ENCODE assay signal across 1 cellular context in the genomic region with DNA sequence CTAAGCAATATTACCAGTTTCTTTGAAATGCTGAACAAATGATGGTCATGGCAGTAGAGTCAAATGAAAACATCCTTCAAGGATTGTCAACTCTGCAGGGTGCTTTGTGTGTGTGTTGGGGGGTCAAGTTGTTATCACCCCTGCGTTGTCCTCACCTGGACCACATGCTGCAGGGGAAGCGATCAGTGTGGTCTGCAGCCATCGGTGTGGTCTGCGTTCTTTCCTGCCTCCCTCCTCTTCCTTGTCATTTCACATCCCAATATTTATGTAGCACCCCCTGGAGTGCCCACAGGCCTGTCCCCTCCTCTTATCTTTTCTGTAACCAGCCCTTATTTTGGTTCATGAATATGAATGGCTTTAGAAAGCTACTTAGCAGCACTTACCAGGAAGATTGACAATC.
A peak's percentile ranks its signal among the peaks of the same experiment; 100 is the strongest.
TF ChIP-seq lines count a peak whose summit lies in the region.

No MANE protein-coding gene starts in this region.

TF ChIP-seq in H1, 55 proteins besides CTCF, POLR2A, EP300 and RAD21:
- TF ChIP-seq FOSL1 (IDR thresholded peaks at IDR 0.05; ENCODE audit: insufficient read depth, low read depth, low read length): no peak
- no peak for TF ChIP-seq EGR1 (IDR thresholded peaks at IDR 0.05; ENCODE audit: borderline replicate concordance, low read depth, low read length)
- no peak for TF ChIP-seq KDM4A (IDR thresholded peaks at IDR 0.05; ENCODE audit: low read depth, low read length, severe bottlenecking)
- TF ChIP-seq, protein P1, sequence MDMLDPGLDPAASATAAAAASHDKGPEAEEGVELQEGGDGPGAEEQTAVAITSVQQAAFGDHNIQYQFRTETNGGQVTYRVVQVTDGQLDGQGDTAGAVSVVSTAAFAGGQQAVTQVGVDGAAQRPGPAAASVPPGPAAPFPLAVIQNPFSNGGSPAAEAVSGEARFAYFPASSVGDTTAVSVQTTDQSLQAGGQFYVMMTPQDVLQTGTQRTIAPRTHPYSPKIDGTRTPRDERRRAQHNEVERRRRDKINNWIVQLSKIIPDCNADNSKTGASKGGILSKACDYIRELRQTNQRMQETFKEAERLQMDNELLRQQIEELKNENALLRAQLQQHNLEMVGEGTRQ (IDR thresholded peaks at IDR 0.05; ENCODE audit: low read length): no peak
- TF ChIP-seq TEAD4 (IDR thresholded peaks at IDR 0.05; ENCODE audit: low read depth, low read length): no peak
- TF ChIP-seq MAX (IDR thresholded peaks at IDR 0.05): peak; percentile 35
- no peak for TF ChIP-seq NANOG (IDR thresholded peaks at IDR 0.05; ENCODE audit: insufficient read depth, low read depth, low read length, poor library complexity, severe bottlenecking)
- no peak for TF ChIP-seq PHF8 (conservative IDR thresholded peaks at IDR 0.05; ENCODE audit: low read depth, low read length)
- no peak for TF ChIP-seq CHD2 (IDR thresholded peaks at IDR 0.05; ENCODE audit: low read length)
- 0 out of 4 replicates have a peak, but pooled peaks of 1 of the 2 experiments have one; percentile 18 for TF ChIP-seq SIN3A (conservative IDR thresholded peaks at IDR 0.05 in 1 of 2, IDR thresholded peaks at IDR 0.05 in 1 of 2; ENCODE audit: low read depth in 1 of 2, low read length in 2 of 2)
- no peak for TF ChIP-seq KDM5A (IDR thresholded peaks at IDR 0.05; ENCODE audit: low read length)
- no peak for TF ChIP-seq GABPA (IDR thresholded peaks at IDR 0.05; ENCODE audit: borderline replicate concordance, insufficient read depth, low read length)
- no peak for TF ChIP-seq BCL11A (IDR thresholded peaks at IDR 0.05; ENCODE audit: low read depth in 2 of 2, low read length in 2 of 2)
- no peak for TF ChIP-seq CEBPB (IDR thresholded peaks at IDR 0.05; ENCODE audit: low read depth, low read length)
- TF ChIP-seq RNF2 (IDR thresholded peaks at IDR 0.05; ENCODE audit: borderline replicate concordance, low read depth, low read length, missing control alignments, poor library complexity, severe bottlenecking): no peak
- no peak for TF ChIP-seq SAP30 (IDR thresholded peaks at IDR 0.05; ENCODE audit: insufficient read depth, insufficient replicate concordance, low read length)
- no peak for TF ChIP-seq ASH2L (IDR thresholded peaks at IDR 0.05; ENCODE audit: low read length)
- no peak for TF ChIP-seq SP1 (IDR thresholded peaks at IDR 0.05; ENCODE audit: low read depth, low read length)
- TF ChIP-seq NRF1 (IDR thresholded peaks at IDR 0.05; ENCODE audit: low read depth, low read length): no peak
- no peak for TF ChIP-seq HDAC6 (IDR thresholded peaks at IDR 0.05; ENCODE audit: low read depth, low read length)
- no peak for TF ChIP-seq RFX5 (IDR thresholded peaks at IDR 0.05; ENCODE audit: borderline replicate concordance, low read depth, low read length)
- no peak for TF ChIP-seq YY1 (IDR thresholded peaks at IDR 0.05; ENCODE audit: low read depth, low read length)
- TF ChIP-seq CBX5 (IDR thresholded peaks at IDR 0.05; ENCODE audit: low read depth, low read length): no peak
- TF ChIP-seq CTBP2 (IDR thresholded peaks at IDR 0.05; ENCODE audit: borderline replicate concordance, insufficient read depth, insufficient read length, low read length): no peak
- no peak for TF ChIP-seq KDM1A (IDR thresholded peaks at IDR 0.05; ENCODE audit: borderline replicate concordance, low read length)
- TF ChIP-seq POU5F1 (IDR thresholded peaks at IDR 0.05; ENCODE audit: low read depth, low read length): no peak
- TF ChIP-seq ATF2 (IDR thresholded peaks at IDR 0.05; ENCODE audit: low read length): 0 out of 2 replicates have a peak, but pooled peaks have one; percentile 10
- peak; percentile 91; the same call in 1 of the 2 replicates for TF ChIP-seq POLR2AphosphoS5 (IDR thresholded peaks at IDR 0.05; ENCODE audit: low read depth, low read length)
- TF ChIP-seq TAF7 (optimal IDR thresholded peaks at IDR 0.05; ENCODE audit: borderline replicate concordance, low read depth, low read length): no peak
- no peak for TF ChIP-seq SUZ12 (IDR thresholded peaks at IDR 0.05; ENCODE audit: low read length)
- no peak for TF ChIP-seq BRCA1 (IDR thresholded peaks at IDR 0.05; ENCODE audit: low read depth, low read length)
- TF ChIP-seq GTF2F1 (IDR thresholded peaks at IDR 0.05; ENCODE audit: borderline replicate concordance, low read depth, low read length): no peak
